8 cellular contexts compared by ENCODE assay signal in genomic region chr1:58546520-58547308, GRCh38. TPM values are rescaled to one million over a fixed set of nuclear protein-coding genes. Genes with fewer than 3 reads are reported as not detected.
DNase-seq lines count a peak whose midpoint lies in the region; ATAC-seq, FAIRE-seq and TF ChIP-seq lines count a peak whose summit lies in the region.

TSS of gene OMA1 (minus strand) at chr1:58546726. CDS start at chr1:58539294, 7,432 bp downstream.

- peak within 1 kb of the TSS; percentile 92 for H3K4me2 ChIP-seq in keratinocyte (ENCODE audit: control insufficient read depth, extremely low read depth, insufficient read depth, low read depth, low read length)

- no peaks in the 10 kb centered on the region for H3K9me1 ChIP-seq in keratinocyte (ENCODE audit: control insufficient read depth, extremely low read depth, insufficient read depth, low read length)

- ATAC-seq in GM19023 (IDR thresholded peaks at IDR 0.05; ENCODE audit: unreplicated experiment) (peak; percentile 95), HG03342 (IDR thresholded peaks at IDR 0.05; ENCODE audit: unreplicated experiment) (peak; percentile 93)
- ATAC-seq in activated CD4-positive, CD25-positive, alpha-beta regulatory T cell treated with anti-CD3 and anti-CD28 coated beads, Interleukin-2, amount 50 U/mL, for 24 hours, result peak; percentile 92 to 94

- H3K4me1 ChIP-seq in keratinocyte (ENCODE audit: control insufficient read depth, extremely low read depth, insufficient read depth, low read length), result peaks cover 9% of the 10 kb centered on the region

- peak within 1 kb of the TSS; percentile 99 for H2AFZ ChIP-seq in keratinocyte (ENCODE audit: control insufficient read depth, low read length)

- dilution Hi-C loops in keratinocyte (cut with MboI; ENCODE audit: extremely low pct_ligation_motif_present, low sequenced_read_pairs), result no loop called here

- H3K4me3 ChIP-seq in AG10803 (ENCODE audit: low read length), result peak within 1 kb of the TSS; percentile 82
- H3K4me3 ChIP-seq in keratinocyte (ENCODE audit: control insufficient read depth in 2 of 3, extremely low read depth in 1 of 3, insufficient read depth in 2 of 3, low read depth in 1 of 3, low read length in 3 of 3), result peak within 1 kb of the TSS; percentile 76 to 86 (median 84)

- peak within 1 kb of the TSS; percentile 88 for H3K9ac ChIP-seq in keratinocyte (ENCODE audit: control insufficient read depth, extremely low read depth, insufficient read depth, low read length)

- H3K27ac ChIP-seq in keratinocyte (ENCODE audit: control insufficient read depth, insufficient read depth, low read length), result peak within 1 kb of the TSS; percentile 85

- DNase-seq in AG10803 (ENCODE audit: low read depth) (peak; percentile 98), NCI-H446 (lab: John Stamatoyannopoulos, UW) (peak; percentile 93 to 99), cerebellar nuclear complex (lab: John Stamatoyannopoulos, UW) (peak; percentile 10 to 74), keratinocyte (ENCODE audit: low read depth, low spot score) (peak; percentile 78)
- DNase-seq in stimulated activated CD4-positive, alpha-beta T cell treated with anti-CD3 and anti-CD28 coated beads, Interleukin-15, amount 100 ng/mL, for 24 hours, result peak; percentile 98

- no peaks in the 10 kb centered on the region for H3K36me3 ChIP-seq in keratinocyte (ENCODE audit: control insufficient read depth in 2 of 2, extremely low read depth in 1 of 2, insufficient read depth in 2 of 2, low read length in 2 of 2)

- FAIRE-seq in keratinocyte (lab: Jason Lieb, UNC), result peak; percentile 79

- H3K27me3 ChIP-seq in keratinocyte (ENCODE audit: control insufficient read depth, extremely low read depth, insufficient read depth, low read length), result no peaks in the 10 kb centered on the region

- H4K20me1 ChIP-seq in keratinocyte (ENCODE audit: control insufficient read depth, extremely low read depth, insufficient read depth, low read length), result no peaks in the 10 kb centered on the region

- no peaks in the 10 kb centered on the region for H3K79me2 ChIP-seq in keratinocyte (ENCODE audit: control insufficient read depth, insufficient read depth, low read length)

- TF ChIP-seq CTCF in AG10803 (conservative IDR thresholded peaks at IDR 0.05; ENCODE audit: low read length) (peak; percentile 94), keratinocyte (optimal IDR thresholded peaks at IDR 0.05 in 1 of 3, IDR thresholded peaks at IDR 0.05 in 1 of 3, conservative IDR thresholded peaks at IDR 0.05 in 1 of 3; ENCODE audit: extremely low read depth in 1 of 3, insufficient read depth in 2 of 3, low read length in 3 of 3) (peak; percentile 87 to 99 (median 88))

- H3K9me3 ChIP-seq in keratinocyte (ENCODE audit: control insufficient read depth, low read depth, low read length), result no peaks in the 10 kb centered on the region

RNA-seq across cellular contexts. Expression of gene OMA1, which starts in this region (rescaled TPM):
- polyA plus RNA-seq in keratinocyte, result 10.1 to 16.3 TPM (median 13.1 TPM) in 3 replicates
- polyA plus RNA-seq in keratinocyte (2011; ENCODE audit: low read depth), result 34.3 TPM
- 5.8 and 11.8 TPM in 2 replicates for polyA plus RNA-seq in keratinocyte (2011; cell fraction: cytosol; rRNA removed)
- polyA plus RNA-seq in keratinocyte (2011; cell fraction: nucleus; rRNA removed), result 17.9 and 25.5 TPM in 2 replicates
- polyA plus RNA-seq in keratinocyte (2012; ENCODE audit: low replicate concordance), result 10.3 and 15.3 TPM in 2 replicates
- 2.5 to 12.6 TPM (median 7.6 TPM) in 3 replicates for polyA minus RNA-seq in keratinocyte
- polyA minus RNA-seq in keratinocyte (2011; cell fraction: cytosol; rRNA and poly(A)+ RNA removed), result 17.8 TPM
- 7.6 and 11.2 TPM in 2 replicates for polyA minus RNA-seq in keratinocyte (2011; cell fraction: nucleus; rRNA and poly(A)+ RNA removed)

Comparison
In these comparisons a context has a peak if more than half of its experiments do, and no peak if none do; other contexts are left out.
1. Peak in every context shown above with its lines: DNase-seq, ATAC-seq, H3K4me3 ChIP-seq and H3K27ac ChIP-seq.
2. DNase-seq: peak in every context shown above with its lines; median percentile 98 in AG10803; 98 in stimulated activated CD4-positive, alpha-beta T cell treated with anti-CD3 and anti-CD28 coated beads, Interleukin-15, amount 100 ng/mL, for 24 hours; 96 in NCI-H446; 78 in keratinocyte; 42 in cerebellar nuclear complex.